Comparison of ENCODE assay signal across 1 cellular context in the genomic region with DNA sequence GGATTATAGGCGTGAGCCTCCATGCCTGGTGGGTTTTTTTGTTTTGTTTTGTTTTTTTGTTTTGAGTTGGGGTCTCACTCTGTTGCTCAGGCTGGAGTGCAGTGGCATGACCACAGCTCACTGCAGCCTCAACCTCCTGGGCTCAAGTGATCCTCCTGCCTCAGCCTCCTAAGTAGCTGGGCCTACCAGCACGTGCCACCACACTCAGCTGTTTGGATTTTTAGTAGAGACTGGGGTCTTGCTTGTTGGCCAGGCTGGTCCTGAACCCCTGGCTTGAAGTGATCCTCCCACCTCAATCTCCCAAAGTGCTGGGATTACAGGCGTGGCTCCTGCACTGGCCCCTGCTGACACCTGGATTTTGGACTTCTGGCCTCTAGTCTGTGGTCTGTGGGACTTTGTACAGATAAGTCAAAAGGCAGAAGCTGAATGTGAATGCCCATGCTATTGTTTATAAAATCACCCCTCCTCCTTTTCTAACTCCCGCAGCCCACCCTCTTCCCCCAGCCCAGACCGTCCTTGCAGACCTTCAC.
TF ChIP-seq lines count a peak whose summit lies in the region.

No MANE protein-coding gene starts in this region.

TF ChIP-seq in GM12878, 131 proteins besides CTCF, POLR2A, EP300 and RAD21:
- no peak for TF ChIP-seq POU2F2 (IDR thresholded peaks at IDR 0.05; ENCODE audit: borderline replicate concordance, low read depth, low read length)
- TF ChIP-seq BCL11A (IDR thresholded peaks at IDR 0.05; ENCODE audit: low read depth, low read length), result no peak
- TF ChIP-seq YBX1 (IDR thresholded peaks at IDR 0.05), result no peak
- TF ChIP-seq NFXL1 (IDR thresholded peaks at IDR 0.05; ENCODE audit: borderline replicate concordance), result no peak
- TF ChIP-seq ZNF217 (IDR thresholded peaks at IDR 0.05), result no peak
- no peak for TF ChIP-seq SUPT20H (IDR thresholded peaks at IDR 0.05; ENCODE audit: borderline replicate concordance, control insufficient read depth, low read depth, low read length)
- TF ChIP-seq, protein P1, sequence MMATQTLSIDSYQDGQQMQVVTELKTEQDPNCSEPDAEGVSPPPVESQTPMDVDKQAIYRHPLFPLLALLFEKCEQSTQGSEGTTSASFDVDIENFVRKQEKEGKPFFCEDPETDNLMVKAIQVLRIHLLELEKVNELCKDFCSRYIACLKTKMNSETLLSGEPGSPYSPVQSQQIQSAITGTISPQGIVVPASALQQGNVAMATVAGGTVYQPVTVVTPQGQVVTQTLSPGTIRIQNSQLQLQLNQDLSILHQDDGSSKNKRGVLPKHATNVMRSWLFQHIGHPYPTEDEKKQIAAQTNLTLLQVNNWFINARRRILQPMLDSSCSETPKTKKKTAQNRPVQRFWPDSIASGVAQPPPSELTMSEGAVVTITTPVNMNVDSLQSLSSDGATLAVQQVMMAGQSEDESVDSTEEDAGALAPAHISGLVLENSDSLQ (IDR thresholded peaks at IDR 0.05), result no peak
- TF ChIP-seq NFYA (IDR thresholded peaks at IDR 0.05; ENCODE audit: borderline replicate concordance, low read depth, low read length), result no peak
